ENCODE assay signal across 17 cellular contexts in genomic region chr6:149440735-149441662, GRCh38. TPM values are rescaled to one million over a fixed set of nuclear protein-coding genes. Genes with fewer than 3 reads are reported as not detected.
DNase-seq lines count a peak whose midpoint lies in the region; ATAC-seq and TF ChIP-seq lines count a peak whose summit lies in the region.
"Had no signal": no experiment of that assay in that cellular context is flagged by ENCODE, and none has a peak within 500 bp of the region (broad histone marks: within the 10 kb centered on the region; RNA-seq: fewer than 3 reads in every experiment).

No MANE protein-coding gene starts in this region.

- TF ChIP-seq EP300 in SK-N-SH (IDR thresholded peaks at IDR 0.05; ENCODE audit: borderline replicate concordance in 1 of 2, low read depth in 1 of 2, low read length in 1 of 2), result no peak

- H3K9me3 ChIP-seq in SK-N-SH, result no peaks in the 10 kb centered on the region
- no peaks in the 10 kb centered on the region for H3K9me3 ChIP-seq in liver (ENCODE audit: control insufficient read depth in 4 of 4, low read length in 3 of 4)
- H3K9me3 ChIP-seq in aorta (ENCODE audit: control insufficient read depth, low read length), result no peaks in the 10 kb centered on the region
- H3K9me3 ChIP-seq: ascending aorta, colonic mucosa, gastrocnemius medialis, uterus had no signal

- no peaks in the 10 kb centered on the region for H3K79me2 ChIP-seq in SK-N-SH (ENCODE audit: insufficient read depth)

- H3K4me1 Mint-ChIP-seq in activated T-cell treated with anti-CD3 and anti-CD28 coated beads, Interleukin-2, amount 50 U/mL, for 72 hours (ENCODE audit: low read depth), result peaks cover 53% of the 10 kb centered on the region
- peaks cover 20% of the 10 kb centered on the region for H3K4me1 Mint-ChIP-seq in activated T-cell treated with anti-CD3 and anti-CD28 coated beads, Interleukin-2, amount 50 U/mL, for 4 hours (ENCODE audit: low read depth)

- no peaks in the 10 kb centered on the region for H3K27me3 Mint-ChIP-seq in activated T-cell treated with anti-CD3 and anti-CD28 coated beads, Interleukin-2, amount 50 U/mL, for 72 hours (ENCODE audit: low read depth)
- no peaks in the 10 kb centered on the region for H3K27me3 Mint-ChIP-seq in activated T-cell treated with anti-CD3 and anti-CD28 coated beads, Interleukin-2, amount 50 U/mL, for 4 hours (ENCODE audit: low read depth)
- H3K27me3 Mint-ChIP-seq: activated B cell treated with CpG ODN at 0.5 μM for 24 hours had no signal

- H3K9me3 Mint-ChIP-seq in activated T-cell treated with anti-CD3 and anti-CD28 coated beads, Interleukin-2, amount 50 U/mL, for 72 hours, result peaks cover 0 to 4% of the 10 kb centered on the region in 2 donors
- H3K9me3 Mint-ChIP-seq in activated T-cell treated with anti-CD3 and anti-CD28 coated beads, Interleukin-2, amount 50 U/mL, for 4 hours, result no peaks in the 10 kb centered on the region
- H3K9me3 Mint-ChIP-seq: activated B cell treated with CpG ODN at 0.5 μM for 24 hours had no signal

- H3K36me3 ChIP-seq in SK-N-SH (replicated peaks in 1 of 2; ENCODE audit: control insufficient read depth in 1 of 2, insufficient read depth in 2 of 2, low read length in 1 of 2) (no peaks in the 10 kb centered on the region), liver (ENCODE audit: control insufficient read depth in 4 of 4, insufficient read depth in 3 of 4, low read depth in 1 of 4, low read length in 3 of 4) (no peaks in the 10 kb centered on the region), aorta (ENCODE audit: control insufficient read depth in 1 of 2, insufficient read depth in 2 of 2, low read length in 1 of 2) (no peaks in the 10 kb centered on the region)
- H3K36me3 ChIP-seq: ascending aorta, colonic mucosa, gastrocnemius medialis, uterus had no signal

- no peaks in the 10 kb centered on the region for H3F3A ChIP-seq in SK-N-SH (replicated peaks; ENCODE audit: insufficient read depth)

- WGBS in SK-N-SH (ENCODE audit: low lambda C conversion rate), result 84% methylated on average over 16 of the region's 16 CpGs
- WGBS in liver, result 83% methylated on average over 16 of the region's 16 CpGs
- WGBS in aorta, 2 donors, result 84 to 89% methylated on average over 16 of the region's 16 CpGs

- H2AFZ ChIP-seq in SK-N-SH (ENCODE audit: low read depth), result no peak overlapping the region

- TF ChIP-seq CTCF in SK-N-SH (IDR thresholded peaks at IDR 0.05), result no peak
- TF ChIP-seq CTCF in liver (IDR thresholded peaks at IDR 0.05; ENCODE audit: low read depth, low read length, missing input control), result no peak

- no peaks in the 10 kb centered on the region for H4K20me1 ChIP-seq in SK-N-SH (ENCODE audit: insufficient read depth)

- H3K4me3 ChIP-seq in SK-N-SH (ENCODE audit: low read depth in 2 of 2, low read length in 1 of 2) (no peak overlapping the region), liver (ENCODE audit: low read depth in 1 of 3, low read length in 3 of 3) (no peak overlapping the region), aorta (ENCODE audit: low read length in 2 of 2) (no peak overlapping the region)
- H3K4me3 ChIP-seq: ascending aorta, colonic mucosa, gastrocnemius medialis, uterus had no signal

- CTCF ChIA-PET in SK-N-SH (lab: Yijun Ruan, JAX), result interaction anchor here (1.0 to 2.2 kb wide), 6 partner anchors 9 to 413 kb away, joined by 3 to 25 read pairs (median 4); no protein-coding TSS in a partner anchor

- H3K4me3 Mint-ChIP-seq in activated T-cell treated with anti-CD3 and anti-CD28 coated beads, Interleukin-2, amount 50 U/mL, for 72 hours, result no peak overlapping the region
- H3K4me3 Mint-ChIP-seq in activated T-cell treated with anti-CD3 and anti-CD28 coated beads, Interleukin-2, amount 50 U/mL, for 4 hours, result no peak overlapping the region
- H3K4me3 Mint-ChIP-seq: activated B cell treated with CpG ODN at 0.5 μM for 24 hours had no signal

- intact Hi-C loops in aorta (cut with DNase I), result no loop called here

- no peak for TF ChIP-seq RAD21 in SK-N-SH (IDR thresholded peaks at IDR 0.05; ENCODE audit: low read length)
- no peak for TF ChIP-seq RAD21 in liver (IDR thresholded peaks at IDR 0.05)

- H3K4me1 ChIP-seq in SK-N-SH (ENCODE audit: control insufficient read depth in 1 of 2, insufficient read depth in 2 of 2, low read depth in 1 of 2, low read length in 1 of 2) (peaks cover 0 to 3% of the 10 kb centered on the region in 2 experiments; a peak in 1 of 4 replicates), liver (ENCODE audit: control insufficient read depth in 4 of 4, insufficient read depth in 4 of 4, low read length in 3 of 4) (no peaks in the 10 kb centered on the region), aorta (ENCODE audit: control insufficient read depth in 1 of 2, insufficient read depth in 2 of 2, low read length in 2 of 2) (no peaks in the 10 kb centered on the region)
- H3K4me1 ChIP-seq: ascending aorta, colonic mucosa, gastrocnemius medialis had no signal

- H3K9ac ChIP-seq in SK-N-SH (no peak overlapping the region), liver (ENCODE audit: low read depth in 1 of 2, low read length in 2 of 2) (no peak overlapping the region)

- H3K36me3 Mint-ChIP-seq in activated T-cell treated with anti-CD3 and anti-CD28 coated beads, Interleukin-2, amount 50 U/mL, for 72 hours (ENCODE audit: insufficient read depth in 2 of 2), result peaks cover 6 to 12% of the 10 kb centered on the region in 2 donors
- H3K36me3 Mint-ChIP-seq in activated T-cell treated with anti-CD3 and anti-CD28 coated beads, Interleukin-2, amount 50 U/mL, for 4 hours (ENCODE audit: insufficient read depth), result no peaks in the 10 kb centered on the region

- POLR2A ChIA-PET in SK-N-SH (lab: Yijun Ruan, JAX), result no interaction called here

- DNase-seq in activated T-cell treated with anti-CD3 and anti-CD28 coated beads, Interleukin-2, amount 50 U/mL, for 72 hours, result no peak
- DNase-seq in activated T-cell treated with anti-CD3 and anti-CD28 coated beads, Interleukin-2, amount 50 U/mL, for 4 hours, result no peak
- DNase-seq in SK-N-SH (no peak), aorta (no peak), NCI-H1694 treated with DMSO at 0.1 percent for 48 hours (lab: John Stamatoyannopoulos, UW) (no peak), NCI-H226 (no peak)
- DNase-seq: activated B cell treated with CpG ODN at 0.5 μM for 24 hours, colonic mucosa, gastrocnemius medialis, KG1, left ventricle myocardium superior, NCI-H1092, NCI-H2171 treated with DMSO at 0.1 percent for 48 hours, uterus had no signal

- peak overlapping the region; percentile 66 for H3K27ac Mint-ChIP-seq in activated T-cell treated with anti-CD3 and anti-CD28 coated beads, Interleukin-2, amount 50 U/mL, for 72 hours
- H3K27ac Mint-ChIP-seq: activated B cell treated with CpG ODN at 0.5 μM for 24 hours had no signal

- H3K9me2 ChIP-seq in SK-N-SH, result no peaks in the 10 kb centered on the region

- H3K27me3 ChIP-seq in SK-N-SH (ENCODE audit: insufficient read depth), result no peaks in the 10 kb centered on the region
- H3K27me3 ChIP-seq in liver (ENCODE audit: control insufficient read depth in 4 of 4, insufficient read depth in 4 of 4, low read length in 3 of 4), result no peaks in the 10 kb centered on the region
- no peaks in the 10 kb centered on the region for H3K27me3 ChIP-seq in aorta (ENCODE audit: control insufficient read depth in 1 of 2, insufficient read depth in 2 of 2, low read length in 1 of 2)
- H3K27me3 ChIP-seq: ascending aorta, colonic mucosa, gastrocnemius medialis, uterus had no signal

- H3K4me2 ChIP-seq in SK-N-SH, result no peak overlapping the region

- H3K27ac ChIP-seq in SK-N-SH (ENCODE audit: low read depth in 2 of 2, low read length in 1 of 2), result no peak overlapping the region
- no peak overlapping the region for H3K27ac ChIP-seq in liver (ENCODE audit: low read depth in 1 of 2, low read length in 2 of 2)
- no peak overlapping the region for H3K27ac ChIP-seq in aorta (ENCODE audit: low read depth in 1 of 2, low read length in 2 of 2)
- H3K27ac ChIP-seq: ascending aorta, colonic mucosa, gastrocnemius medialis, uterus had no signal

- ATAC-seq in activated T-cell treated with anti-CD3 and anti-CD28 coated beads, Interleukin-2, amount 50 U/mL, for 72 hours (replicated peaks in 1 of 2), result no peak
- ATAC-seq in activated T-cell treated with anti-CD3 and anti-CD28 coated beads, Interleukin-2, amount 50 U/mL, for 4 hours, result no peak
- ATAC-seq in aorta (ENCODE audit: low FRiP score) (peak; percentile 36), HG03442 (IDR thresholded peaks at IDR 0.05; ENCODE audit: unreplicated experiment) (no peak)
- ATAC-seq: gastrocnemius medialis, left ventricle myocardium superior had no signal

TF ChIP-seq in SK-N-SH, 30 proteins besides CTCF, POLR2A, EP300 and RAD21 (continues in another document):
- TF ChIP-seq NFIC (IDR thresholded peaks at IDR 0.05; ENCODE audit: borderline replicate concordance) (no peak), NRF1 (IDR thresholded peaks at IDR 0.05; ENCODE audit: low read depth, low read length) (no peak), JUND (IDR thresholded peaks at IDR 0.05) (0 out of 2 replicates have a peak, but pooled peaks have one; percentile 8), TAF1 (IDR thresholded peaks at IDR 0.05; ENCODE audit: borderline replicate concordance, low read depth, low read length) (no peak)

TF ChIP-seq in liver, 16 proteins besides CTCF, POLR2A, EP300 and RAD21 (continues in another document):
- no peak for TF ChIP-seq FOXA1 (IDR thresholded peaks at IDR 0.05)
- TF ChIP-seq NR2F2 (IDR thresholded peaks at IDR 0.05), result peak; percentile 71

RNA-seq across cellular contexts. Expression of gene SUMO4, which starts 40.9 kb away (rescaled TPM):
- 1 to 10 TPM; 5.4 to 7.2 TPM for total RNA-seq in activated T-cell treated with anti-CD3 and anti-CD28 coated beads, Interleukin-2, amount 50 U/mL, for 72 hours
- total RNA-seq in activated T-cell treated with anti-CD3 and anti-CD28 coated beads, Interleukin-2, amount 50 U/mL, for 4 hours, result 1 to 10 TPM; 2.6 to 3.0 (median 2.7) TPM
- not detected in 2 replicates for polyA plus RNA-seq in SK-N-SH (2012; rRNA removed)
- polyA plus RNA-seq in SK-N-SH (2012; cell fraction: cytosol; rRNA removed), result not detected in 2 replicates
- polyA plus RNA-seq in SK-N-SH (2012; cell fraction: nucleus; rRNA removed), result 0.11 and 0.38 TPM in 2 replicates
- total RNA-seq in liver, result 1 to 10 TPM in 1 of 2 donors, under 1 TPM in 1; 0.84 to 3.3 TPM
- under 1 TPM in 1 of 2 donors, not detected in 1; 0.83 TPM for polyA plus RNA-seq in liver
- total RNA-seq in aorta, result 1 to 10 TPM; 2.9 to 6.9 TPM
- polyA plus RNA-seq in aorta, result under 1 TPM in 1 of 2 donors, not detected in 1; 0.49 TPM
- total RNA-seq: ascending aorta had no signal

RNA-seq across cellular contexts. Expression of gene ZC3H12D, which starts 43.8 kb away (rescaled TPM):
- 100 to 1,000 TPM; 106 to 170 TPM for total RNA-seq in activated T-cell treated with anti-CD3 and anti-CD28 coated beads, Interleukin-2, amount 50 U/mL, for 72 hours
- total RNA-seq in activated T-cell treated with anti-CD3 and anti-CD28 coated beads, Interleukin-2, amount 50 U/mL, for 4 hours, result 10 to 100 TPM; 22.2 to 51.5 (median 42.5) TPM
- polyA plus RNA-seq in SK-N-SH (2012; rRNA removed) (0.03 and 0.05 TPM in 2 replicates), liver (under 1 TPM; 0.07 to 0.27 TPM), aorta (1 to 10 TPM in 1 of 2 donors, under 1 TPM in 1; 0.10 to 1.9 TPM)
- 0.01 TPM in 2 replicates for polyA plus RNA-seq in SK-N-SH (2012; cell fraction: cytosol; rRNA removed)
- 0.41 and 0.43 TPM in 2 replicates for polyA plus RNA-seq in SK-N-SH (2012; cell fraction: nucleus; rRNA removed)
- total RNA-seq in liver (1 to 10 TPM; 1.4 TPM), aorta (1 to 10 TPM; 1.2 to 3.0 TPM)

Comparison
In these comparisons a context has a peak if more than half of its experiments do, and no peak if none do; other contexts are left out.
1. RNA of gene ZC3H12D, which starts 43.8 kb away (total RNA-seq): 106 to 170 TPM in activated T-cell treated with anti-CD3 and anti-CD28 coated beads, Interleukin-2, amount 50 U/mL, for 72 hours and 22.2 to 51.5 TPM in activated T-cell treated with anti-CD3 and anti-CD28 coated beads, Interleukin-2, amount 50 U/mL, for 4 hours; 1.2 to 3.0 TPM in aorta and 1.4 TPM in liver; every median in the first group is over 4 times any median in the second.